ENCODE assay signal across 1 cellular context in genomic region chr7:128404143-128404681, GRCh38.
TF ChIP-seq lines count a peak whose summit lies in the region.

No MANE protein-coding gene starts in this region.

TF ChIP-seq in endothelial cell of umbilical vein, 7 proteins besides CTCF, POLR2A, EP300 and RAD21 (continued from another document):
- TF ChIP-seq POLR2AphosphoS5 (IDR thresholded peaks at IDR 0.05; ENCODE audit: insufficient read depth, low read depth, low read length), result no peak
- no peak for TF ChIP-seq JUN (IDR thresholded peaks at IDR 0.05; ENCODE audit: borderline replicate concordance, insufficient read depth, insufficient read length, low read depth)
- TF ChIP-seq MYC (IDR thresholded peaks at IDR 0.05; ENCODE audit: low read depth, low read length), result no peak
- TF ChIP-seq, protein P1, sequence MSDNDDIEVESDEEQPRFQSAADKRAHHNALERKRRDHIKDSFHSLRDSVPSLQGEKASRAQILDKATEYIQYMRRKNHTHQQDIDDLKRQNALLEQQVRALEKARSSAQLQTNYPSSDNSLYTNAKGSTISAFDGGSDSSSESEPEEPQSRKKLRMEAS (IDR thresholded peaks at IDR 0.05; ENCODE audit: insufficient read depth, insufficient read length), result no peak
- TF ChIP-seq FOS (IDR thresholded peaks at IDR 0.05; ENCODE audit: borderline replicate concordance, insufficient read depth, low read length), result no peak
- TF ChIP-seq GATA2 (IDR thresholded peaks at IDR 0.05; ENCODE audit: insufficient read depth, insufficient read length, low read depth, low read length), result no peak
